Comparison of ENCODE assay signal across 10 cellular contexts in the genomic region with DNA sequence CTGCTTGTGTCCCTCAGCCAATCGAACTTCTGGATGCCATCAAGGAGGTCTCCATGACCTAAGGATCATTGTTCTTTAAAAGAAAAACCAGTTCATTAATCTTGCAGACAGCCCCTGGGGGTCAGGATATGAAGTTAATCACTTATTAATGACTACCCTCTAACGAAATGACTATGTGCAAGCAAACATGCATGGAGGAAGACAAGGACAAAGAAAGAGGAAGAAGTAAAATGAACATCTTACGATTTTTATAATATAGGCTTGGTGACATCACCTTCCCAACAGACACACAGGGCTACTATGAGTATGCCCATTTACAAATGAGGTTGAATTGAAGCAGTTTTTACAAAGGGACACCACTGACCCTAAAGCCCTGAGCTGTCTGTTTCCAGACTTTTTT.
DNase-seq lines count a peak whose midpoint lies in the region; ATAC-seq, FAIRE-seq and TF ChIP-seq lines count a peak whose summit lies in the region.
"Had no signal": no experiment of that assay in that cellular context is flagged by ENCODE, and none has a peak within 500 bp of the region (broad histone marks: within the 10 kb centered on the region; RNA-seq: fewer than 3 reads in every experiment).

No MANE protein-coding gene starts in this region.

- H3K4me3 ChIP-seq in psoas muscle (no peak overlapping the region), kidney (ENCODE audit: low read length in 2 of 2) (no peak overlapping the region)
- H3K4me3 ChIP-seq: heart left ventricle had no signal

- H3K27me3 Mint-ChIP-seq in activated naive CD4-positive, alpha-beta T cell treated with anti-CD3 and anti-CD28 coated beads, Interleukin-2, amount 50 U/mL, for 24 hours: no peaks in the 10 kb centered on the region
- H3K27me3 Mint-ChIP-seq in dendritic cell treated with granulocyte-macrophage colony-stimulating factor and Interleukin-4, amounts not matched to agents 40 ng/mL and 50 ng/mL, for 4 days: no peaks in the 10 kb centered on the region

- no peak for TF ChIP-seq CTCF in psoas muscle (IDR thresholded peaks at IDR 0.05)
- TF ChIP-seq CTCF in kidney (IDR thresholded peaks at IDR 0.05; ENCODE audit: borderline replicate concordance, extremely low read depth, insufficient read depth): no peak

- peaks cover 14% of the 10 kb centered on the region for H3K9me3 Mint-ChIP-seq in activated naive CD4-positive, alpha-beta T cell treated with anti-CD3 and anti-CD28 coated beads, Interleukin-2, amount 50 U/mL, for 24 hours
- no peaks in the 10 kb centered on the region for H3K9me3 Mint-ChIP-seq in dendritic cell treated with granulocyte-macrophage colony-stimulating factor and Interleukin-4, amounts not matched to agents 40 ng/mL and 50 ng/mL, for 4 days

- 36 to 58% (median 44%) methylated on average over 3 of the region's 3 CpGs for WGBS in psoas muscle, 3 donors

- peaks cover 34% of the 10 kb centered on the region for H3K36me3 Mint-ChIP-seq in activated naive CD4-positive, alpha-beta T cell treated with anti-CD3 and anti-CD28 coated beads, Interleukin-2, amount 50 U/mL, for 24 hours
- no peaks in the 10 kb centered on the region for H3K36me3 Mint-ChIP-seq in dendritic cell treated with granulocyte-macrophage colony-stimulating factor and Interleukin-4, amounts not matched to agents 40 ng/mL and 50 ng/mL, for 4 days (ENCODE audit: low read depth)

- H3K27ac ChIP-seq in psoas muscle (no peak overlapping the region), kidney (ENCODE audit: low read depth in 2 of 2, low read length in 2 of 2) (no peak overlapping the region)

- no peaks in the 10 kb centered on the region for H3K27me3 ChIP-seq in psoas muscle (ENCODE audit: insufficient read depth in 3 of 3, low read length in 2 of 3)
- H3K27me3 ChIP-seq: heart left ventricle had no signal

- no peak for DNase-seq in activated naive CD4-positive, alpha-beta T cell treated with anti-CD3 and anti-CD28 coated beads, Interleukin-2, amount 50 U/mL, for 16 hours
- DNase-seq in NOMO-1 treated with DMSO at 0.1 percent for 48 hours (lab: John Stamatoyannopoulos, UW; ENCODE audit: unreplicated experiment) (peak; percentile 75), DMS153 treated with DMSO at 0.1 percent for 48 hours (lab: John Stamatoyannopoulos, UW; ENCODE audit: unreplicated experiment) (no peak), inferior parietal cortex (ENCODE audit: extremely low spot score) (no peak), psoas muscle (no peak), kidney (no peak)
- DNase-seq: heart left ventricle had no signal

- no peaks in the 10 kb centered on the region for H3K4me1 ChIP-seq in psoas muscle
- H3K4me1 ChIP-seq in kidney (ENCODE audit: control insufficient read depth in 1 of 2, insufficient read depth in 1 of 2, low read depth in 1 of 2, low read length in 2 of 2): no peaks in the 10 kb centered on the region

- no peak for ATAC-seq in psoas muscle

- peak overlapping the region; percentile 97 for H3K27ac Mint-ChIP-seq in activated naive CD4-positive, alpha-beta T cell treated with anti-CD3 and anti-CD28 coated beads, Interleukin-2, amount 50 U/mL, for 24 hours
- peak overlapping the region; percentile 17 for H3K27ac Mint-ChIP-seq in dendritic cell treated with granulocyte-macrophage colony-stimulating factor and Interleukin-4, amounts not matched to agents 40 ng/mL and 50 ng/mL, for 4 days

- H3K36me3 ChIP-seq in psoas muscle (ENCODE audit: insufficient read depth in 1 of 2, low read depth in 1 of 2) (no peaks in the 10 kb centered on the region), kidney (ENCODE audit: control insufficient read depth in 1 of 2, insufficient read depth in 2 of 2, low read length in 2 of 2) (no peaks in the 10 kb centered on the region)
- H3K36me3 ChIP-seq: heart left ventricle had no signal

- H3K9ac ChIP-seq in kidney (ENCODE audit: low read length in 2 of 2): no peak overlapping the region

- FAIRE-seq in kidney (lab: Jason Lieb, UNC): no peak
- FAIRE-seq: endometrium had no signal

- intact Hi-C loops in dendritic cell treated with granulocyte-macrophage colony-stimulating factor and Interleukin-4, amounts not matched to agents 40 ng/mL and 50 ng/mL, for 4 days (cut with micrococcal nuclease): no loop called here
- intact Hi-C loops in psoas muscle (cut with DNase I): no loop called here
- intact Hi-C loops in kidney (cut with DNase I): no loop called here

- no peaks in the 10 kb centered on the region for H3K9me3 ChIP-seq in psoas muscle
- no peaks in the 10 kb centered on the region for H3K9me3 ChIP-seq in kidney (ENCODE audit: control insufficient read depth in 1 of 2, low read length in 2 of 2)
- H3K9me3 ChIP-seq: heart left ventricle had no signal

- peak overlapping the region; percentile 89 for H3K4me3 Mint-ChIP-seq in activated naive CD4-positive, alpha-beta T cell treated with anti-CD3 and anti-CD28 coated beads, Interleukin-2, amount 50 U/mL, for 24 hours
- H3K4me3 Mint-ChIP-seq in dendritic cell treated with granulocyte-macrophage colony-stimulating factor and Interleukin-4, amounts not matched to agents 40 ng/mL and 50 ng/mL, for 4 days: no peak overlapping the region

- H3K4me1 Mint-ChIP-seq in activated naive CD4-positive, alpha-beta T cell treated with anti-CD3 and anti-CD28 coated beads, Interleukin-2, amount 50 U/mL, for 24 hours: peaks cover 94% of the 10 kb centered on the region
- peaks cover 66% of the 10 kb centered on the region for H3K4me1 Mint-ChIP-seq in dendritic cell treated with granulocyte-macrophage colony-stimulating factor and Interleukin-4, amounts not matched to agents 40 ng/mL and 50 ng/mL, for 4 days (ENCODE audit: low read depth)
